In genomic region chr12:26845057-26845666, GRCh38 we compare ENCODE assay signal across 8 cellular contexts. TPM values are rescaled to one million over a fixed set of nuclear protein-coding genes. Genes with fewer than 3 reads are reported as not detected.
DNase-seq lines count a peak whose midpoint lies in the region; ATAC-seq, FAIRE-seq and TF ChIP-seq lines count a peak whose summit lies in the region.

No MANE protein-coding gene starts in this region.

- peaks cover 7% of the 10 kb centered on the region for H3K4me1 Mint-ChIP-seq in activated T-helper 2 cell treated with anti-CD3 and anti-CD28 coated beads, Interferon-gamma antibody, Interleukin-2, Interleukin-4, amounts not matched to agents 10 μg/mL and 5 μg/mL and 100 μg/mL, durations not matched to agents 14 hours and 24 hours and 36 hours (ENCODE audit: low read depth)

- TF ChIP-seq CTCF in astrocyte of the spinal cord (IDR thresholded peaks at IDR 0.05; ENCODE audit: low read depth, low read length) = peak; percentile 70
- peak; percentile 19 to 63 (median 47) for TF ChIP-seq CTCF in upper lobe of left lung (IDR thresholded peaks at IDR 0.05)

- H3K9me3 ChIP-seq in upper lobe of left lung = no peaks in the 10 kb centered on the region

- H3K4me3 ChIP-seq in astrocyte of the spinal cord (ENCODE audit: low read depth, low read length) = no peak overlapping the region
- no peak overlapping the region for H3K4me3 ChIP-seq in upper lobe of left lung

- DNase-seq in EL = peak; percentile 56
- DNase-seq in LoVo (ENCODE audit: low spot score) = peak; percentile 69
- DNase-seq in astrocyte of the spinal cord (ENCODE audit: low read depth, low spot score) = peak; percentile 31
- DNase-seq in upper lobe of left lung = peak in 1 of 2 donors; percentile 56
- no peak for DNase-seq in activated T-helper 2 cell treated with anti-CD3 and anti-CD28 coated beads, Interferon-gamma antibody, Interleukin-2, Interleukin-4, amounts not matched to agents 10 μg/mL and 5 μg/mL and 100 μg/mL, durations not matched to agents 14 hours and 24 hours and 36 hours (ENCODE audit: low spot score)
- DNase-seq in KG1 (lab: John Stamatoyannopoulos, UW) = no peak

- TF ChIP-seq POLR2A in upper lobe of left lung (IDR thresholded peaks at IDR 0.05) = no peak

- H3K27me3 ChIP-seq in upper lobe of left lung = no peaks in the 10 kb centered on the region

- H3K27me3 Mint-ChIP-seq in activated T-helper 2 cell treated with anti-CD3 and anti-CD28 coated beads, Interferon-gamma antibody, Interleukin-2, Interleukin-4, amounts not matched to agents 10 μg/mL and 5 μg/mL and 100 μg/mL, durations not matched to agents 14 hours and 24 hours and 36 hours (ENCODE audit: low read depth) = peaks cover 11% of the 10 kb centered on the region

- no peak for TF ChIP-seq EP300 in upper lobe of left lung (IDR thresholded peaks at IDR 0.05)

- H3K27ac ChIP-seq in upper lobe of left lung = peak overlapping the region in 1 of 4 donors; percentile 64

- intact Hi-C loops in activated T-helper 2 cell treated with anti-CD3 and anti-CD28 coated beads, Interferon-gamma antibody, Interleukin-2, Interleukin-4, amounts not matched to agents 10 μg/mL and 5 μg/mL and 100 μg/mL, durations not matched to agents 14 hours and 24 hours and 36 hours (cut with micrococcal nuclease) = no loop called here

- peak; percentile 92 for FAIRE-seq in islet of Langerhans (lab: Jason Lieb, UNC)

- WGBS in upper lobe of left lung, 2 donors = 31 to 40% methylated on average over 11 of the region's 11 CpGs

- ATAC-seq in upper lobe of left lung (ENCODE audit: low FRiP score in 2 of 2) = peak; percentile 80 to 89
- ATAC-seq in HG03159 (IDR thresholded peaks at IDR 0.05; ENCODE audit: unreplicated experiment) = no peak

- in situ Hi-C loops in astrocyte of the spinal cord (cut with HindIII; ENCODE audit: low sequenced_read_pairs) = no loop called here

- no peak overlapping the region for H3K4me3 Mint-ChIP-seq in activated T-helper 2 cell treated with anti-CD3 and anti-CD28 coated beads, Interferon-gamma antibody, Interleukin-2, Interleukin-4, amounts not matched to agents 10 μg/mL and 5 μg/mL and 100 μg/mL, durations not matched to agents 14 hours and 24 hours and 36 hours (ENCODE audit: low read depth)

- H3K36me3 Mint-ChIP-seq in activated T-helper 2 cell treated with anti-CD3 and anti-CD28 coated beads, Interferon-gamma antibody, Interleukin-2, Interleukin-4, amounts not matched to agents 10 μg/mL and 5 μg/mL and 100 μg/mL, durations not matched to agents 14 hours and 24 hours and 36 hours (ENCODE audit: low read depth) = no peaks in the 10 kb centered on the region

- peaks cover 14 to 20% (median 19%) of the 10 kb centered on the region in 4 donors for H3K4me1 ChIP-seq in upper lobe of left lung

- no peak overlapping the region for H3K27ac Mint-ChIP-seq in activated T-helper 2 cell treated with anti-CD3 and anti-CD28 coated beads, Interferon-gamma antibody, Interleukin-2, Interleukin-4, amounts not matched to agents 10 μg/mL and 5 μg/mL and 100 μg/mL, durations not matched to agents 14 hours and 24 hours and 36 hours

- no peaks in the 10 kb centered on the region for H3K36me3 ChIP-seq in upper lobe of left lung

- H3K9me3 Mint-ChIP-seq in activated T-helper 2 cell treated with anti-CD3 and anti-CD28 coated beads, Interferon-gamma antibody, Interleukin-2, Interleukin-4, amounts not matched to agents 10 μg/mL and 5 μg/mL and 100 μg/mL, durations not matched to agents 14 hours and 24 hours and 36 hours = no peaks in the 10 kb centered on the region

RNA-seq across cellular contexts. Expression of gene ITPR2, which starts 12.2 kb away (rescaled TPM):
- 100 to 1,000 TPM in 1 of 6 donors, 10 to 100 TPM in 5; 35.5 to 115 (median 45.0) TPM for total RNA-seq in upper lobe of left lung
- 49.3 and 49.6 TPM in 2 replicates for total RNA-seq in activated T-helper 2 cell treated with anti-CD3 and anti-CD28 coated beads, Interferon-gamma antibody, Interleukin-2, Interleukin-4, amounts not matched to agents 10 μg/mL and 5 μg/mL and 100 μg/mL, durations not matched to agents 14 hours and 24 hours and 36 hours

Comparison
In these comparisons a context has a peak if more than half of its experiments do, and no peak if none do; other contexts are left out.
1. DNase-seq: peak in EL (single experiment), LoVo (single experiment) and astrocyte of the spinal cord (single experiment); none in activated T-helper 2 cell treated with anti-CD3 and anti-CD28 coated beads, Interferon-gamma antibody, Interleukin-2, Interleukin-4, amounts not matched to agents 10 μg/mL and 5 μg/mL and 100 μg/mL, durations not matched to agents 14 hours and 24 hours and 36 hours (single experiment) and KG1 (single experiment).